In the genomic region with DNA sequence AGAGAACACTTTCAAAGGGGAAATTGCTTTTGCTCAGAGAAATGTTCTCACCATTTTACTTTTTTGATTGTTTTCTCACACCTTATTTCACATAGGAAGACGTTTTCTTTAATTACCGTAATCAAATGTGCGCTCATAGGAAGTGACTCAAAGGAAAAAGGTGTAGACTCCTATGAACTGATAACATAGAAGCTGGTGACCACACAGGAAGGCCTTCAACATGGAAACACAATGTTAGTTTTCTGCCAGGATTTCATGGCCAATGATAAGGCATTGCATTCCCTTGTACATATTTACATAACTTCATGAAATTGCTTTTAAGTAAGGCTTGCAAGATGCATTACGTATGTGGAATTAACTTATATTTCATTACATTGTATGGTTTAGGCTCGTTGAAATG, we compare ENCODE assay signal across 22 cellular contexts. TPM values are rescaled to one million over a fixed set of nuclear protein-coding genes. Genes with fewer than 3 reads are reported as not detected.
DNase-seq lines count a peak whose midpoint lies in the region; ATAC-seq, FAIRE-seq and TF ChIP-seq lines count a peak whose summit lies in the region.
"Had no signal": no experiment of that assay in that cellular context is flagged by ENCODE, and none has a peak within 500 bp of the region (broad histone marks: within the 10 kb centered on the region; RNA-seq: fewer than 3 reads in every experiment).

No MANE protein-coding gene starts in this region.

- no peak overlapping the region for H3K4me3 ChIP-seq in right cardiac atrium (ENCODE audit: low read length)
- H3K4me3 ChIP-seq in right atrium auricular region: no peak overlapping the region
- H3K4me3 ChIP-seq in endothelial cell of umbilical vein (replicated peaks in 1 of 3; ENCODE audit: insufficient read depth in 1 of 3, low read depth in 1 of 3, low read length in 3 of 3): no peak overlapping the region

- TF ChIP-seq CTCF in right atrium auricular region (IDR thresholded peaks at IDR 0.05) (no peak), endothelial cell of umbilical vein (IDR thresholded peaks at IDR 0.05; ENCODE audit: extremely low read depth in 1 of 2, insufficient read depth in 1 of 2, low read depth in 1 of 2, low read length in 2 of 2) (no peak), GM13976 (IDR thresholded peaks at IDR 0.05; ENCODE audit: borderline replicate concordance, control extremely low read depth, extremely low read depth, insufficient read depth, missing control alignments) (no peak)

- H2AFZ ChIP-seq in endothelial cell of umbilical vein (ENCODE audit: low read depth, low read length): no peak overlapping the region

- TF ChIP-seq POLR2A in endothelial cell of umbilical vein (IDR thresholded peaks at IDR 0.05; ENCODE audit: low read depth, low read length): peak; percentile 68

- POLR2A ChIA-PET in endothelial cell of umbilical vein (lab: Charles Lee): no interaction called here

- dilution Hi-C loops in endothelial cell of umbilical vein (cut with MboI; ENCODE audit: extremely low pct_ligation_motif_present, low sequenced_read_pairs): no loop called here

- H3K9me1 ChIP-seq in endothelial cell of umbilical vein (replicated peaks; ENCODE audit: control insufficient read depth, extremely low read depth, insufficient read depth, low read length): no peaks in the 10 kb centered on the region

- peak overlapping the region; percentile 72 for H3K4me2 ChIP-seq in endothelial cell of umbilical vein (ENCODE audit: insufficient read depth, low read length)

- H3K79me2 ChIP-seq in endothelial cell of umbilical vein (ENCODE audit: control insufficient read depth, insufficient read depth, low read length): no peaks in the 10 kb centered on the region

- no peaks in the 10 kb centered on the region for H3K27me3 ChIP-seq in right cardiac atrium (ENCODE audit: control insufficient read depth, insufficient read depth)
- no peaks in the 10 kb centered on the region for H3K27me3 ChIP-seq in right atrium auricular region
- no peaks in the 10 kb centered on the region for H3K27me3 ChIP-seq in endothelial cell of umbilical vein (ENCODE audit: control insufficient read depth in 2 of 2, insufficient read depth in 2 of 2, low read length in 2 of 2)

- in situ Hi-C loops in GM13976 (cut with MboI; ENCODE audit: low sequenced_read_pairs, unreplicated experiment): no loop called here

- H3K27ac ChIP-seq in right cardiac atrium (ENCODE audit: low read length): no peak overlapping the region
- H3K27ac ChIP-seq in right atrium auricular region: no peak overlapping the region
- H3K27ac ChIP-seq in endothelial cell of umbilical vein (ENCODE audit: insufficient read depth, low read depth, low read length): peak overlapping the region; percentile 90
- H3K27ac ChIP-seq: C4-2B had no signal

- peak; percentile 60 to 94 for ATAC-seq in right cardiac atrium
- peak; percentile 72 for ATAC-seq in left colon

- FAIRE-seq in endothelial cell of umbilical vein (lab: Jason Lieb, UNC): peak; percentile 87
- FAIRE-seq: A204.1, RCC 7860 had no signal

- no TSS peak for BruUV-seq in endothelial cell of umbilical vein (replicated peaks; lab: Mats Ljungman, UMichigan)

- H3K4me1 ChIP-seq in right cardiac atrium (ENCODE audit: control insufficient read depth, insufficient read depth, low read length) (no peaks in the 10 kb centered on the region), right atrium auricular region (no peaks in the 10 kb centered on the region), endothelial cell of umbilical vein (ENCODE audit: control insufficient read depth, extremely low read depth, insufficient read depth, low read length) (peaks cover 17% of the 10 kb centered on the region)

- peak overlapping the region; percentile 62 for H3K9ac ChIP-seq in endothelial cell of umbilical vein (replicated peaks; ENCODE audit: extremely low read depth, insufficient read depth, low read length)

- no peak for DNase-seq in right cardiac atrium
- no peak for DNase-seq in right atrium auricular region (ENCODE audit: low spot score)
- peak; percentile 98 for DNase-seq in endothelial cell of umbilical vein (ENCODE audit: low read depth, low spot score)
- no peak for DNase-seq in left colon
- DNase-seq in foreskin melanocyte: no peak
- DNase-seq in GM13976 (ENCODE audit: low spot score): no peak
- DNase-seq in NAMALWA (ENCODE audit: low spot score): no peak
- DNase-seq in nucleus accumbens (lab: John Stamatoyannopoulos, UW): no peak
- DNase-seq: CD8-positive, alpha-beta memory T cell; DMS53; GF-D8; Karpas-422; NCI-H1694 treated with DMSO at 0.1 percent for 48 hours; NCI-H2081 treated with DMSO at 0.1 percent for 48 hours; NCI-H2171 treated with DMSO at 0.1 percent for 48 hours; NCI-H446; NCI-H526; OCI-M1 had no signal

- no peaks in the 10 kb centered on the region for H3K9me3 ChIP-seq in right cardiac atrium (ENCODE audit: control insufficient read depth, low read length)
- no peaks in the 10 kb centered on the region for H3K9me3 ChIP-seq in right atrium auricular region
- no peaks in the 10 kb centered on the region for H3K9me3 ChIP-seq in endothelial cell of umbilical vein (replicated peaks; ENCODE audit: control insufficient read depth, insufficient read depth, low read length)

- no peaks in the 10 kb centered on the region for H3K36me3 ChIP-seq in right atrium auricular region
- no peaks in the 10 kb centered on the region for H3K36me3 ChIP-seq in endothelial cell of umbilical vein (ENCODE audit: control insufficient read depth in 2 of 2, extremely low read depth in 1 of 2, insufficient read depth in 2 of 2, low read length in 2 of 2)

- intact Hi-C loops in right cardiac atrium (cut with DNase I): no loop called here
- intact Hi-C loops in endothelial cell of umbilical vein (cut with micrococcal nuclease): loop anchor here (1.0 to 5.0 kb wide), 13 partner anchors 76 to 523 kb away; partner anchors contain the start of gene KCNJ2
- intact Hi-C loops in left colon (cut with DNase I, micrococcal nuclease): no loop called here

- CTCF ChIA-PET in endothelial cell of umbilical vein (lab: Charles Lee): interaction anchor here (1.0 to 1.4 kb wide), 2 partner anchors 20 to 427 kb away, joined by 4 to 7 read pairs; no protein-coding TSS in a partner anchor

- no peaks in the 10 kb centered on the region for H4K20me1 ChIP-seq in endothelial cell of umbilical vein (replicated peaks; ENCODE audit: control insufficient read depth, extremely low read depth, insufficient read depth, low read length)

- 60% methylated on average over 5 of the region's 5 CpGs for WGBS in right cardiac atrium

TF ChIP-seq in endothelial cell of umbilical vein, 7 proteins besides CTCF, POLR2A, EP300 and RAD21:
- TF ChIP-seq JUN (IDR thresholded peaks at IDR 0.05; ENCODE audit: borderline replicate concordance, insufficient read depth, insufficient read length, low read depth) (peak; percentile 100), POLR2AphosphoS5 (IDR thresholded peaks at IDR 0.05; ENCODE audit: insufficient read depth, low read depth, low read length) (peak; percentile 96), GATA2 (IDR thresholded peaks at IDR 0.05; ENCODE audit: insufficient read depth, insufficient read length, low read depth, low read length) (peak; percentile 98), MYC (IDR thresholded peaks at IDR 0.05; ENCODE audit: low read depth, low read length) (no peak), FOS (IDR thresholded peaks at IDR 0.05; ENCODE audit: borderline replicate concordance, insufficient read depth, low read length) (peak; percentile 89)
- TF ChIP-seq, protein P1, sequence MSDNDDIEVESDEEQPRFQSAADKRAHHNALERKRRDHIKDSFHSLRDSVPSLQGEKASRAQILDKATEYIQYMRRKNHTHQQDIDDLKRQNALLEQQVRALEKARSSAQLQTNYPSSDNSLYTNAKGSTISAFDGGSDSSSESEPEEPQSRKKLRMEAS (IDR thresholded peaks at IDR 0.05; ENCODE audit: insufficient read depth, insufficient read length): no peak
TF ChIP-seq in endothelial cell of umbilical vein: peak in this region for 4.

RNA-seq across cellular contexts. Expression of gene KCNJ16, which starts 40.9 kb away (rescaled TPM):
- under 1 TPM in 1 of 4 donors, not detected in 3; 0.06 TPM for total RNA-seq in right cardiac atrium
- polyA plus RNA-seq in right cardiac atrium: not detected
- total RNA-seq in right atrium auricular region: under 1 TPM in 1 of 2 donors, not detected in 1; 0.59 TPM
- not detected in 2 replicates for total RNA-seq in endothelial cell of umbilical vein
- polyA plus RNA-seq in endothelial cell of umbilical vein: 0.07 and 0.08 TPM in 2 replicates
- polyA plus RNA-seq in endothelial cell of umbilical vein (2011; cell fraction: cytosol; rRNA removed): 0.01 and 0.06 TPM in 2 replicates
- 0.10 and 0.20 TPM in 2 replicates for polyA plus RNA-seq in endothelial cell of umbilical vein (2011; cell fraction: nucleus; rRNA removed)
- polyA plus RNA-seq in endothelial cell of umbilical vein (2012): 0.05 and 0.14 TPM in 2 replicates
- not detected in 2 replicates for polyA minus RNA-seq in endothelial cell of umbilical vein
- polyA minus RNA-seq in endothelial cell of umbilical vein (2011; cell fraction: cytosol; rRNA and poly(A)+ RNA removed): not detected
- polyA minus RNA-seq in endothelial cell of umbilical vein (2011; cell fraction: nucleus; rRNA and poly(A)+ RNA removed): 0.34 TPM in 1 of 2 replicates, not detected in the other
- under 1 TPM; 0.22 to 0.24 TPM for total RNA-seq in left colon
- total RNA-seq: CD8-positive, alpha-beta memory T cell; H4 had no signal
- polyA plus RNA-seq: CD8-positive, alpha-beta memory T cell had no signal
